In genomic region chr16:58367252-58367651, GRCh38 we compare ENCODE assay signal across 3 cellular contexts.
"Had no signal": no experiment of that assay in that cellular context is flagged by ENCODE, and none has a peak within 500 bp of the region (broad histone marks: within the 10 kb centered on the region; RNA-seq: fewer than 3 reads in every experiment).

No MANE protein-coding gene starts in this region.

- DNase-seq: GDM1, GF-D8 had no signal

- H3K4me3 ChIP-seq: GM12878 had no signal

- ATAC-seq: GM12878 had no signal
